In genomic region chr10:96675846-96676245, GRCh38 we compare ENCODE assay signal across 19 cellular contexts.
"Had no signal": no experiment of that assay in that cellular context is flagged by ENCODE, and none has a peak within 500 bp of the region (broad histone marks: within the 10 kb centered on the region; RNA-seq: fewer than 3 reads in every experiment).

No MANE protein-coding gene starts in this region.

- H3K36me3 Mint-ChIP-seq: brain, WTC11 had no signal

- H3K4me1 Mint-ChIP-seq: activated T-helper 17 cell treated with anti-CD3 and anti-CD28 coated beads, Interleukin-2, amount 50 U/mL, for 72 hours had no signal

- H3K4me1 ChIP-seq: gastrocnemius medialis, prostate gland had no signal

- H3K9me3 ChIP-seq: gastrocnemius medialis, prostate gland had no signal

- DNase-seq: activated CD4-positive, alpha-beta T cell treated with anti-CD3 and anti-CD28 coated beads, Interleukin-2, amount 10 ng/mL, durations not matched to agents 24 days and 14 days; activated naive CD4-positive, alpha-beta T cell treated with anti-CD3 and anti-CD28 coated beads, Interleukin-2, amount 50 U/mL, for 16 hours; activated T-cell treated with anti-CD3 and anti-CD28 coated beads for 4 hours; amniotic stem cell; effector memory CD4-positive, alpha-beta T cell; gastrocnemius medialis; midbrain; nucleus accumbens; stimulated activated CD4-positive, alpha-beta T cell treated with anti-CD3 and anti-CD28 coated beads, Interleukin-2, amount 100 ng/mL, for 24 hours; stimulated activated CD8-positive, alpha-beta memory T cell treated with anti-CD3 and anti-CD28 coated beads, Interleukin-4, amount 100 ng/mL, for 48 hours; stimulated activated naive CD8-positive, alpha-beta T cell treated with anti-CD3 and anti-CD28 coated beads, Interleukin-15, amount 100 ng/mL, for 72 hours; T-helper 17 cell had no signal

- H3K4me3 Mint-ChIP-seq: activated CD4-positive, alpha-beta T cell treated with anti-CD3 and anti-CD28 coated beads, Interleukin-2, amount 10 ng/mL, durations not matched to agents 24 days and 14 days; activated T-helper 17 cell treated with anti-CD3 and anti-CD28 coated beads, Interleukin-2, amount 50 U/mL, for 72 hours; brain; central memory CD8-positive, alpha-beta T cell; stimulated activated naive CD8-positive, alpha-beta T cell treated with anti-CD3 and anti-CD28 coated beads, Interleukin-15, amount 100 ng/mL, for 72 hours; T-helper 17 cell; WTC11 had no signal

- H3K27ac ChIP-seq: epithelial cell of prostate, gastrocnemius medialis, prostate gland had no signal

- H3K36me3 ChIP-seq: gastrocnemius medialis, prostate gland had no signal

- H3K9me3 Mint-ChIP-seq: activated T-helper 17 cell treated with anti-CD3 and anti-CD28 coated beads, Interleukin-2, amount 50 U/mL, for 72 hours; central memory CD8-positive, alpha-beta T cell had no signal

- H3K4me3 ChIP-seq: gastrocnemius medialis, prostate gland had no signal

- ATAC-seq: activated T-helper 17 cell treated with anti-CD3 and anti-CD28 coated beads, Interleukin-2, amount 50 U/mL, for 72 hours; gastrocnemius medialis; sciatic nerve; stimulated activated naive CD8-positive, alpha-beta T cell treated with anti-CD3 and anti-CD28 coated beads, Interleukin-15, amount 100 ng/mL, for 72 hours; T-helper 17 cell; WTC11 had no signal

- H3K27ac Mint-ChIP-seq: activated CD4-positive, alpha-beta T cell treated with anti-CD3 and anti-CD28 coated beads, Interleukin-2, amount 10 ng/mL, durations not matched to agents 24 days and 14 days; activated T-helper 17 cell treated with anti-CD3 and anti-CD28 coated beads, Interleukin-2, amount 50 U/mL, for 72 hours; brain; stimulated activated naive CD8-positive, alpha-beta T cell treated with anti-CD3 and anti-CD28 coated beads, Interleukin-15, amount 100 ng/mL, for 72 hours; T-helper 17 cell; WTC11 had no signal

- H3K27me3 Mint-ChIP-seq: activated CD4-positive, alpha-beta T cell treated with anti-CD3 and anti-CD28 coated beads, Interleukin-2, amount 10 ng/mL, durations not matched to agents 24 days and 14 days; activated T-helper 17 cell treated with anti-CD3 and anti-CD28 coated beads, Interleukin-2, amount 50 U/mL, for 72 hours; central memory CD8-positive, alpha-beta T cell; stimulated activated naive CD8-positive, alpha-beta T cell treated with anti-CD3 and anti-CD28 coated beads, Interleukin-15, amount 100 ng/mL, for 72 hours; T-helper 17 cell had no signal

- H3K27me3 ChIP-seq: gastrocnemius medialis had no signal
